Comparison of ENCODE assay signal across 9 cellular contexts in the genomic region with DNA sequence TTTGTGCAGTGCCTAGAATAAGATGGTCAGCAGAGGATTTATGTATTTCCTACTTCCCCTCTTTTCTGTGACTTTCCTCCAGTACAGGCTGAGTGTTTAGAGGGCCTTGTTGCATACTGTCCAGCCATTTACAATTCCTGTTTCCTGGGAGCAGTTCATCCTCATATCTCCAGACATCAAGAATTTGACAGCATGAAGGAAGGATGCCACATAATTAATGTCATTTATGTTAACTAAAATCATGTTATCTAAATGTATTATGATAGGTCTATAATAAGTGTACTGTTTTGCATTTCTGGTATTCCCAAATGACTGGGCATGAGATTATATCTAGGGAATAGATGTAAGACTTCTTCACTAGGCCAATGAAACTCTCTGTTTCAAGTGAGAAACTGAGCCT.
"Had no signal": no experiment of that assay in that cellular context is flagged by ENCODE, and none has a peak within 500 bp of the region (broad histone marks: within the 10 kb centered on the region; RNA-seq: fewer than 3 reads in every experiment).

No MANE protein-coding gene starts in this region.

- H3K36me3 ChIP-seq: HAP-1 had no signal

- H3K9me3 ChIP-seq: HAP-1 had no signal

- ATAC-seq: GM23338, HCT116 had no signal

- H3K4me2 ChIP-seq: GM23338 had no signal

- H3K9me3 Mint-ChIP-seq: GM23338, H9, HFFc6 had no signal

- H3K4me3 ChIP-seq: GM23248, GM23338, HAP-1 had no signal

- H2AFZ ChIP-seq: GM23248, GM23338 had no signal

- H3K9ac ChIP-seq: GM23248 had no signal

- H3K27ac ChIP-seq: GM23248 had no signal

- H3K27ac Mint-ChIP-seq: GM23338, H9, HFFc6 had no signal

- DNase-seq: GM23248, GOT3, H7, H9, HCEC 1CT, HFFc6 had no signal

- H3K4me3 Mint-ChIP-seq: GM23338, H9, HFFc6 had no signal
